8 cellular contexts compared by ENCODE assay signal in the genomic region with DNA sequence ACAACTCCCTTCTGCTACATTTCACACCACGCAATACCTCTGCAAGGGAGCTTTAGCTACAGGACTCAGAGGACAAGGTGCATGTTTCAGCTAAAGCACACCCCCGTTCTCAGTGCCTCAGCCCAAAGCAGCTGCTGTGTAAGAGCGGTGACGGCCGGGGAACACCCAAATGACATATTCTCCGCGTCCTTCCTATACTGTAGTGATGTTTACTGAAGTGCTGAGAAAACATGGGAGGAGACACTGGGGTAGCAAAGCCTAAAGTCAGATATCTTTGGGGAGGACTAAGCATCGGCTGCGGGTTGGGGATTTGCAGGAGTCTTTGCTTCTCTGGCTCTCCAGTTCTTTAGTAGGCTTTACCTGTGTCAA. TPM values are rescaled to one million over a fixed set of nuclear protein-coding genes. Genes with fewer than 3 reads are reported as not detected.
A peak's percentile ranks its signal among the peaks of the same experiment; 100 is the strongest.
DNase-seq lines count a peak whose midpoint lies in the region; ATAC-seq and TF ChIP-seq lines count a peak whose summit lies in the region.

No MANE protein-coding gene starts in this region.

- no peak overlapping the region for H3K4me3 Mint-ChIP-seq in stimulated activated naive CD8-positive, alpha-beta T cell treated with anti-CD3 and anti-CD28 coated beads, Interleukin-15, amount 100 ng/mL, for 72 hours

- H2BK120ac ChIP-seq in mesenchymal stem cell (ENCODE audit: low read depth, low read length): no peak overlapping the region

- H2AK5ac ChIP-seq in mesenchymal stem cell (ENCODE audit: low read length, severe bottlenecking): no peak overlapping the region

- H2AFZ ChIP-seq in mesenchymal stem cell (ENCODE audit: low read depth, low read length): no peak overlapping the region

- H3K27ac ChIP-seq in brain microvascular endothelial cell (no peak overlapping the region), mesenchymal stem cell (ENCODE audit: low read length, poor library complexity, severe bottlenecking) (no peak overlapping the region), urinary bladder (ENCODE audit: low read depth) (no peak overlapping the region)

- no peak overlapping the region for H3K27ac Mint-ChIP-seq in stimulated activated naive CD8-positive, alpha-beta T cell treated with anti-CD3 and anti-CD28 coated beads, Interleukin-15, amount 100 ng/mL, for 72 hours

- H3K9me3 ChIP-seq in mesenchymal stem cell (ENCODE audit: control insufficient read depth, low read length): no peaks in the 10 kb centered on the region

- peak overlapping the region; percentile 65 for H3K4me3 ChIP-seq in brain microvascular endothelial cell (ENCODE audit: low read depth, low read length)
- H3K4me3 ChIP-seq in mesenchymal stem cell (ENCODE audit: insufficient read depth in 1 of 2, low read depth in 1 of 2, low read length in 2 of 2): peak overlapping the region; percentile 7 to 94
- peak overlapping the region; percentile 80 for H3K4me3 ChIP-seq in urinary bladder (ENCODE audit: low read depth, low read length)

- peaks cover 9% of the 10 kb centered on the region for H3K4me1 Mint-ChIP-seq in stimulated activated naive CD8-positive, alpha-beta T cell treated with anti-CD3 and anti-CD28 coated beads, Interleukin-15, amount 100 ng/mL, for 72 hours

- WGBS in mesenchymal stem cell: 29% methylated on average over 9 of the region's 9 CpGs
- WGBS in urinary bladder: 46% methylated on average over 9 of the region's 9 CpGs

- no peak overlapping the region for H4K91ac ChIP-seq in mesenchymal stem cell (ENCODE audit: low read length)

- peak overlapping the region; percentile 90 for H3K9ac ChIP-seq in mesenchymal stem cell (ENCODE audit: low read length)

- peak; percentile 18 to 37 for DNase-seq in stimulated activated naive CD8-positive, alpha-beta T cell treated with anti-CD3 and anti-CD28 coated beads, Interleukin-15, amount 100 ng/mL, for 72 hours
- no peak for DNase-seq in stimulated activated naive CD8-positive, alpha-beta T cell treated with anti-CD3 and anti-CD28 coated beads, Interleukin-15, Interleukin-2, amounts not matched to agents 100 U/mL and 50 U/mL, for 24 hours
- DNase-seq in brain microvascular endothelial cell: no peak
- DNase-seq in mesenchymal stem cell: no peak
- no peak for DNase-seq in omental fat pad (ENCODE audit: low spot score)
- DNase-seq in EL: no peak
- no peak for DNase-seq in COR-L47 (lab: John Stamatoyannopoulos, UW)

- H3K36me3 ChIP-seq in brain microvascular endothelial cell (replicated peaks) (no peaks in the 10 kb centered on the region), mesenchymal stem cell (ENCODE audit: control insufficient read depth in 1 of 2, insufficient read depth in 2 of 2, low read depth in 1 of 2, low read length in 2 of 2) (no peaks in the 10 kb centered on the region), urinary bladder (ENCODE audit: insufficient read depth) (no peaks in the 10 kb centered on the region)

- peaks cover 28% of the 10 kb centered on the region for H3K27me3 Mint-ChIP-seq in stimulated activated naive CD8-positive, alpha-beta T cell treated with anti-CD3 and anti-CD28 coated beads, Interleukin-15, amount 100 ng/mL, for 72 hours

- ATAC-seq in stimulated activated naive CD8-positive, alpha-beta T cell treated with anti-CD3 and anti-CD28 coated beads, Interleukin-15, amount 100 ng/mL, for 72 hours: peak; percentile 49
- no peak for ATAC-seq in stimulated activated naive CD8-positive, alpha-beta T cell treated with anti-CD3 and anti-CD28 coated beads, Interleukin-15, Interleukin-2, amounts not matched to agents 100 U/mL and 50 U/mL, for 24 hours
- no peak for ATAC-seq in omental fat pad (ENCODE audit: low FRiP score)

- TF ChIP-seq CTCF in brain microvascular endothelial cell (IDR thresholded peaks at IDR 0.05; ENCODE audit: low read depth, low read length, missing control alignments): no peak
- TF ChIP-seq CTCF in omental fat pad (IDR thresholded peaks at IDR 0.05): no peak

- no peak overlapping the region for H3K4ac ChIP-seq in mesenchymal stem cell (ENCODE audit: low read depth in 1 of 2, low read length in 2 of 2)

- H3K9me3 Mint-ChIP-seq in stimulated activated naive CD8-positive, alpha-beta T cell treated with anti-CD3 and anti-CD28 coated beads, Interleukin-15, amount 100 ng/mL, for 72 hours: no peaks in the 10 kb centered on the region

- H3K4me2 ChIP-seq in mesenchymal stem cell (ENCODE audit: low read length, poor library complexity, severe bottlenecking): peak overlapping the region; percentile 98

- in situ Hi-C loops in brain microvascular endothelial cell (cut with HindIII; ENCODE audit: low pct_ligation_motif_present, low sequenced_read_pairs): no loop called here

- no peaks in the 10 kb centered on the region for H3K79me1 ChIP-seq in mesenchymal stem cell (replicated peaks; ENCODE audit: low read length, poor library complexity, severe bottlenecking)

- H3K27me3 ChIP-seq in brain microvascular endothelial cell (replicated peaks) (no peaks in the 10 kb centered on the region), mesenchymal stem cell (ENCODE audit: control insufficient read depth in 1 of 2, insufficient read depth in 1 of 2, low read length in 2 of 2) (peaks cover 0 to 54% of the 10 kb centered on the region in 2 experiments)

- H3K14ac ChIP-seq in mesenchymal stem cell (ENCODE audit: low read length in 2 of 2): no peak overlapping the region

- no peak overlapping the region for H4K8ac ChIP-seq in mesenchymal stem cell (ENCODE audit: low read length)

- peak overlapping the region in 1 of 2 experiments; percentile 70 for H3K23ac ChIP-seq in mesenchymal stem cell (ENCODE audit: low read length in 2 of 2)

- no peak overlapping the region for H2BK12ac ChIP-seq in mesenchymal stem cell (ENCODE audit: low read length in 2 of 2)

- H3K4me1 ChIP-seq in mesenchymal stem cell (ENCODE audit: control insufficient read depth, insufficient read depth, low read depth, low read length): peaks cover 20% of the 10 kb centered on the region
- no peaks in the 10 kb centered on the region for H3K4me1 ChIP-seq in urinary bladder (ENCODE audit: insufficient read depth)

- no peak overlapping the region for H2BK15ac ChIP-seq in mesenchymal stem cell (ENCODE audit: low read depth, poor library complexity, severe bottlenecking)

- H2BK5ac ChIP-seq in mesenchymal stem cell (ENCODE audit: low read depth, low read length, poor library complexity, severe bottlenecking): no peak overlapping the region

- no peak overlapping the region for H3K18ac ChIP-seq in mesenchymal stem cell (ENCODE audit: low read depth in 1 of 2, low read length in 2 of 2)

RNA-seq across cellular contexts. Expression of a gene that starts 1.7 kb away (rescaled TPM):
- polyA plus RNA-seq in mesenchymal stem cell (2013, experiment 1 of 2): 0.03 TPM
- polyA plus RNA-seq in mesenchymal stem cell (2013, experiment 2 of 2): 0.03 TPM
- total RNA-seq in urinary bladder (6.6 TPM), omental fat pad (10 to 100 TPM in 3 of 4 donors, 1 to 10 TPM in 1; 8.3 to 22.5 (median 12.8) TPM)
- polyA plus RNA-seq in urinary bladder: 4.9 TPM

Comparison
In these comparisons a context has a peak if more than half of its experiments do, and no peak if none do; other contexts are left out.
1. DNase-seq: peak in stimulated activated naive CD8-positive, alpha-beta T cell treated with anti-CD3 and anti-CD28 coated beads, Interleukin-15, amount 100 ng/mL, for 72 hours (2 of 2); none in stimulated activated naive CD8-positive, alpha-beta T cell treated with anti-CD3 and anti-CD28 coated beads, Interleukin-15, Interleukin-2, amounts not matched to agents 100 U/mL and 50 U/mL, for 24 hours (single experiment), brain microvascular endothelial cell (single experiment), mesenchymal stem cell (single experiment), omental fat pad (single experiment), EL (single experiment) and COR-L47 (single experiment).
2. Peak in every context shown above with its lines, with median percentiles within 50 percentile points of each other: H3K4me3 ChIP-seq.